Comparison of ENCODE assay signal across 18 cellular contexts in genomic region chr6:106849676-106850332, GRCh38.
A peak's percentile ranks its signal among the peaks of the same experiment; 100 is the strongest.
DNase-seq lines count a peak whose midpoint lies in the region; ATAC-seq and TF ChIP-seq lines count a peak whose summit lies in the region.
"Had no signal": no experiment of that assay in that cellular context is flagged by ENCODE, and none has a peak within 500 bp of the region (broad histone marks: within the 10 kb centered on the region; RNA-seq: fewer than 3 reads in every experiment).

No MANE protein-coding gene starts in this region.

- in situ Hi-C loops in GM13976 (cut with MboI; ENCODE audit: low sequenced_read_pairs, unreplicated experiment): no loop called here

- DNase-seq in GM13976 (ENCODE audit: low spot score) (peak; percentile 58), SKM-1 treated with dmso at 0.1 percent for 144 hours (lab: John Stamatoyannopoulos, UW; ENCODE audit: unreplicated experiment) (peak; percentile 68), spleen (no peak), left cardiac atrium (no peak), NCI-H1048 (lab: John Stamatoyannopoulos, UW) (no peak)
- DNase-seq: activated CD8-positive, alpha-beta memory T cell treated with anti-CD3 and anti-CD28 coated beads, Interleukin-2, amount 10 ng/mL, durations not matched to agents 7 days and 5 days; activated effector memory CD4-positive, alpha-beta T cell treated with Interleukin-2 at 50 U/mL for 16 hours; H9; left colon; NCI-H1417 treated with DMSO at 0.1 percent for 48 hours; NCI-H2171 treated with DMSO at 0.1 percent for 48 hours; stimulated activated CD8-positive, alpha-beta memory T cell treated with anti-CD3 and anti-CD28 coated beads, Interleukin-4, amount 100 ng/mL, for 48 hours had no signal

- no peaks in the 10 kb centered on the region for H3K27me3 ChIP-seq in spleen (replicated peaks in 1 of 7)
- H3K27me3 ChIP-seq: cardiac muscle cell had no signal

- WGBS in spleen, 5 donors: 47 to 66% (median 55%) methylated on average over 6 of the region's 6 CpGs

- intact Hi-C loops in spleen (cut with DNase I; ENCODE audit: low total_unique reads): no loop called here
- intact Hi-C loops in left cardiac atrium (cut with DNase I): no loop called here

- peak; percentile 32 for ATAC-seq in HG03432 (IDR thresholded peaks at IDR 0.05; ENCODE audit: unreplicated experiment)
- ATAC-seq in left cardiac atrium: no peak
- no peak for ATAC-seq in HG03571 (IDR thresholded peaks at IDR 0.05; ENCODE audit: unreplicated experiment)
- ATAC-seq: activated CD4-positive, CD25-positive, alpha-beta regulatory T cell treated with anti-CD3 and anti-CD28 coated beads, Interleukin-2, amount 50 U/mL, for 24 hours; activated CD8-positive, alpha-beta memory T cell treated with anti-CD3 and anti-CD28 coated beads, Interleukin-2, amount 10 ng/mL, durations not matched to agents 7 days and 5 days; left colon had no signal

- H3K36me3 ChIP-seq in spleen: no peaks in the 10 kb centered on the region
- H3K36me3 ChIP-seq: cardiac muscle cell, prostate gland had no signal

- no peak overlapping the region for H3K4me3 ChIP-seq in spleen
- H3K4me3 ChIP-seq: cardiac muscle cell, prostate gland, smooth muscle cell had no signal

- peaks cover 0 to 15% (median 9%) of the 10 kb centered on the region in 8 donors for H3K9me3 ChIP-seq in spleen
- H3K9me3 ChIP-seq: prostate gland had no signal

- H3K4me1 ChIP-seq in spleen: peaks cover 0 to 34% (median 18%) of the 10 kb centered on the region in 6 donors
- H3K4me1 ChIP-seq: prostate gland had no signal

- peak overlapping the region in 5 of 8 donors; percentile 32 to 60 (median 52) for H3K27ac ChIP-seq in spleen
- H3K27ac ChIP-seq: cardiac muscle cell, prostate gland had no signal

- TF ChIP-seq POLR2A in spleen (IDR thresholded peaks at IDR 0.05): no peak

- TF ChIP-seq CTCF in GM13976 (IDR thresholded peaks at IDR 0.05; ENCODE audit: borderline replicate concordance, control extremely low read depth, extremely low read depth, insufficient read depth, missing control alignments) (no peak), spleen (IDR thresholded peaks at IDR 0.05 in 8 of 11, conservative IDR thresholded peaks at IDR 0.05 in 3 of 11) (no peak)

Comparison
In these comparisons a context has a peak if more than half of its experiments do, and no peak if none do; other contexts are left out.
1. DNase-seq: peak in GM13976 (single experiment) and SKM-1 treated with dmso at 0.1 percent for 144 hours (single experiment); none in spleen (single experiment), left cardiac atrium (single experiment) and NCI-H1048 (single experiment).